Comparison of ENCODE assay signal across 8 cellular contexts in the genomic region with DNA sequence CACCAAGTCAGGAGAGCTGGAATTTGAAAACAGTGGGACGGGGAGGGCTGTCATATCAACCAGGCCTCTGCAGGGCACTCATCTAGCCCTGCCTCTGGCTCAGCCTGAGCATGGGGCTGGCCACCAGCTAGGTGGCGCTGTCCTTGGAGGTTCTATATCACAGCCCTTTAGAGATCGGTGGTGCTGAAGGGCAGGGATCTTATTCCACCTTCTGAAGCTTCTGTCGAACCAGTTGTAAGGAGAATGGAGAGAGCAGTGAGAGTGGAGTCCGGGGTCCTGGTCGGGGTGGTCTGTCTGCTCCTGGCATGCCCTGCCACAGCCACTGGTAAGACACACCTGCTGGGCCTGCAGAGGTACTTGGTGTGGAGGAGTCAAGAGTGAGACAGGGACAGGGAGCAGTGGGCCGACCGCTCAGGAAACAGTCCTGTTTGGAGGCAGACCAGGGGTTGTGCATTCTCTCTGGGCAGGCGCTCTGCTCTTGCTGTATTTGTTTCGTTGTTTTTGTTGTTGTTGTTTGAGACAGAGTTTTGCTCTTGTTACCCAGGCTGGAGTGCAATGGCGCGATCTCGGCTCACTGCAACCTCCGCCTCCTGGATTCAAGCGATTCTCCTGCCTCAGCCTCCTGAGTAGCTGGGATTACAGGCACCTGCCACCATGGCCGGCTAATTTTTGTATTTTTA. TPM values are rescaled to one million over a fixed set of nuclear protein-coding genes. Genes with fewer than 3 reads are reported as not detected.
DNase-seq lines count a peak whose midpoint lies in the region; ATAC-seq and TF ChIP-seq lines count a peak whose summit lies in the region.

A gene with protein sequence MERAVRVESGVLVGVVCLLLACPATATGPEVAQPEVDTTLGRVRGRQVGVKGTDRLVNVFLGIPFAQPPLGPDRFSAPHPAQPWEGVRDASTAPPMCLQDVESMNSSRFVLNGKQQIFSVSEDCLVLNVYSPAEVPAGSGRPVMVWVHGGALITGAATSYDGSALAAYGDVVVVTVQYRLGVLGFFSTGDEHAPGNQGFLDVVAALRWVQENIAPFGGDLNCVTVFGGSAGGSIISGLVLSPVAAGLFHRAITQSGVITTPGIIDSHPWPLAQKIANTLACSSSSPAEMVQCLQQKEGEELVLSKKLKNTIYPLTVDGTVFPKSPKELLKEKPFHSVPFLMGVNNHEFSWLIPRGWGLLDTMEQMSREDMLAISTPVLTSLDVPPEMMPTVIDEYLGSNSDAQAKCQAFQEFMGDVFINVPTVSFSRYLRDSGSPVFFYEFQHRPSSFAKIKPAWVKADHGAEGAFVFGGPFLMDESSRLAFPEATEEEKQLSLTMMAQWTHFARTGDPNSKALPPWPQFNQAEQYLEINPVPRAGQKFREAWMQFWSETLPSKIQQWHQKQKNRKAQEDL (plus strand): TSS at position 202 of the 680 bp plus-strand sequence. CDS start 42 bp downstream, at position 244.

- H3K4me3 ChIP-seq in colonic mucosa (peak within 1 kb of the TSS; percentile 27), right lobe of liver (peak within 1 kb of the TSS in 2 of 3 donors; percentile 40 to 45)

- H3K4me1 ChIP-seq in colonic mucosa (peaks cover 4% of the 10 kb centered on the region), right lobe of liver (peaks cover 0 to 44% (median 22%) of the 10 kb centered on the region in 4 donors)

- no peaks in the 10 kb centered on the region for H3K36me3 ChIP-seq in colonic mucosa
- H3K36me3 ChIP-seq in right lobe of liver: no peaks in the 10 kb centered on the region

- H3K27me3 ChIP-seq in colonic mucosa (no peaks in the 10 kb centered on the region), right lobe of liver (no peaks in the 10 kb centered on the region)

- H3K9me3 ChIP-seq in colonic mucosa: no peaks in the 10 kb centered on the region
- H3K9me3 ChIP-seq in right lobe of liver: no peaks in the 10 kb centered on the region

- TF ChIP-seq POLR2A in right lobe of liver (IDR thresholded peaks at IDR 0.05): no peak

- WGBS in right lobe of liver (ENCODE audit: insufficient coverage, low coverage, low lambda C conversion rate, missing lambda C conversion rate): 34% methylated on average over 10 of the region's 16 CpGs

- peak; percentile 77 for TF ChIP-seq CTCF in colonic mucosa (IDR thresholded peaks at IDR 0.05)
- peak; percentile 55 to 74 (median 69) for TF ChIP-seq CTCF in right lobe of liver (IDR thresholded peaks at IDR 0.05)

- intact Hi-C loops in colonic mucosa (cut with DNase I): no loop called here
- intact Hi-C loops in right lobe of liver (cut with DNase I): no loop called here

- ATAC-seq in HG02623 (IDR thresholded peaks at IDR 0.05; ENCODE audit: unreplicated experiment): peak; percentile 47
- ATAC-seq in right lobe of liver: peak; percentile 52 to 74 (median 60)

- peak within 1 kb of the TSS; percentile 85 for H3K27ac ChIP-seq in colonic mucosa
- H3K27ac ChIP-seq in right lobe of liver: peak within 1 kb of the TSS in 2 of 3 donors; percentile 46 to 90

- H3K9ac ChIP-seq in colonic mucosa (ENCODE audit: low read depth in 2 of 2, low read length in 2 of 2): peak within 1 kb of the TSS; percentile 15 to 96

- DNase-seq in NCI-H1105 treated with DMSO at 0.1 percent for 48 hours (lab: John Stamatoyannopoulos, UW) (peak; percentile 14), NCI-H1105 (lab: John Stamatoyannopoulos, UW) (no peak), NCI-H2081 treated with DMSO at 0.1 percent for 48 hours (lab: John Stamatoyannopoulos, UW) (peak; percentile 28), UCSD-AML1 (lab: John Stamatoyannopoulos, UW; ENCODE audit: unreplicated experiment) (peak; percentile 85), colonic mucosa (peak; percentile 90), right lobe of liver (peak in 2 of 3 donors; percentile 70 to 81)
- DNase-seq in stimulated activated CD8-positive, alpha-beta memory T cell treated with anti-CD3 and anti-CD28 coated beads, Interleukin-4, amount 100 ng/mL, for 48 hours: peak; percentile 83

RNA-seq across cellular contexts. Expression of the gene that starts here (rescaled TPM):
- total RNA-seq in colonic mucosa (100 to 1,000 TPM; 136 to 169 TPM), right lobe of liver (10 to 100 TPM; 19.1 to 82.4 (median 35.9) TPM)
